32 cellular contexts compared by ENCODE assay signal in the genomic region with DNA sequence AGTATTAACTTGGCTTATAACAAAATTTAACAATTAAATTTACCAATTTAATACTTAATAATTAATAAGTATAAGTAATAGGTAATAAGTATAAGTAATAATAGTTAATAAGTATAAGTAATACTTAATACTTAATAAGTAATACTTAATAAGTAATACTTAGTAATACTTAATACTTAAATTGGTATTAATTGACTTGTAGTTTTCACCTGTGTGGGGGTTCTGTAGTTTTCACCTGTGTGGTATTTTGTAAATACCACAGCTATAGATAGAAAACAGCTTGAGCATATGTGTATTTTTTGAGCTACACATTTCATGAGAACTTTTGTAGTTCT. TPM values are rescaled to one million over a fixed set of nuclear protein-coding genes. Genes with fewer than 3 reads are reported as not detected.
DNase-seq lines count a peak whose midpoint lies in the region; ATAC-seq, FAIRE-seq and TF ChIP-seq lines count a peak whose summit lies in the region.
"Had no signal": no experiment of that assay in that cellular context is flagged by ENCODE, and none has a peak within 500 bp of the region (broad histone marks: within the 10 kb centered on the region; RNA-seq: fewer than 3 reads in every experiment).

No MANE protein-coding gene starts in this region.

- H2AFZ ChIP-seq in mammary epithelial cell (ENCODE audit: low read depth, low read length): no peak overlapping the region
- H2AFZ ChIP-seq: neural progenitor cell, parathyroid adenoma had no signal

- H3K4me2 ChIP-seq in mammary epithelial cell (ENCODE audit: insufficient read depth, low read depth, low read length): no peak overlapping the region
- H3K4me2 ChIP-seq: neural progenitor cell had no signal

- peaks cover 31% of the 10 kb centered on the region for H3K36me3 Mint-ChIP-seq in CD4-positive, CD25-positive, alpha-beta regulatory T cell
- H3K36me3 Mint-ChIP-seq in T-helper 17 cell (ENCODE audit: low read depth): peaks cover 5% of the 10 kb centered on the region
- peaks cover 30% of the 10 kb centered on the region for H3K36me3 Mint-ChIP-seq in activated CD8-positive, alpha-beta T cell treated with anti-CD3 and anti-CD28 coated beads for 36 hours (ENCODE audit: low read depth)

- no peak for TF ChIP-seq POLR2A in uterus (IDR thresholded peaks at IDR 0.05)

- H3K4me1 Mint-ChIP-seq in CD4-positive, CD25-positive, alpha-beta regulatory T cell: peaks cover 24 to 30% (median 28%) of the 10 kb centered on the region in 4 donors
- H3K4me1 Mint-ChIP-seq in T-helper 17 cell: peaks cover 20% of the 10 kb centered on the region
- H3K4me1 Mint-ChIP-seq in activated CD8-positive, alpha-beta T cell treated with anti-CD3 and anti-CD28 coated beads for 36 hours (ENCODE audit: low read depth): peaks cover 25% of the 10 kb centered on the region
- H3K4me1 Mint-ChIP-seq: neural progenitor cell had no signal

- H3K79me2 ChIP-seq in mammary epithelial cell (ENCODE audit: insufficient read depth, low read length): no peaks in the 10 kb centered on the region
- H3K79me2 ChIP-seq: parathyroid adenoma had no signal

- H3K27me3 ChIP-seq in CD4-positive, CD25-positive, alpha-beta regulatory T cell (ENCODE audit: control insufficient read depth, insufficient read depth, low read length): no peaks in the 10 kb centered on the region
- no peaks in the 10 kb centered on the region for H3K27me3 ChIP-seq in uterus
- no peaks in the 10 kb centered on the region for H3K27me3 ChIP-seq in mammary epithelial cell (ENCODE audit: insufficient read depth, low read length)
- H3K27me3 ChIP-seq: ascending aorta, cardiac muscle cell, neural progenitor cell, testis had no signal

- H3K4me3 Mint-ChIP-seq in CD4-positive, CD25-positive, alpha-beta regulatory T cell: no peak overlapping the region
- H3K4me3 Mint-ChIP-seq in T-helper 17 cell: peak overlapping the region; percentile 50
- H3K4me3 Mint-ChIP-seq in activated CD8-positive, alpha-beta T cell treated with anti-CD3 and anti-CD28 coated beads for 36 hours: no peak overlapping the region
- H3K4me3 Mint-ChIP-seq: activated CD8-positive, alpha-beta T cell treated with anti-CD3 and anti-CD28 coated beads, Interleukin-2, amount 10 ng/mL, durations not matched to agents 7 days and 5 days; activated T-helper 17 cell treated with anti-CD3 and anti-CD28 coated beads, Interleukin-2, amount 50 U/mL, for 72 hours; CD8-positive, alpha-beta T cell; effector memory CD8-positive, alpha-beta T cell; neural progenitor cell had no signal

- H3K9me3 ChIP-seq in CD4-positive, CD25-positive, alpha-beta regulatory T cell (ENCODE audit: control insufficient read depth in 2 of 2, low read length in 2 of 2): no peaks in the 10 kb centered on the region
- H3K9me3 ChIP-seq in T-helper 17 cell (ENCODE audit: control insufficient read depth, low read length, poor library complexity, severe bottlenecking) (no peaks in the 10 kb centered on the region), kidney (ENCODE audit: control insufficient read depth in 1 of 2, low read length in 2 of 2) (no peaks in the 10 kb centered on the region), uterus (no peaks in the 10 kb centered on the region), mammary epithelial cell (replicated peaks; ENCODE audit: insufficient read depth, low read length) (no peaks in the 10 kb centered on the region)
- H3K9me3 ChIP-seq: ascending aorta, testis had no signal

- POLR2A ChIA-PET in activated CD8-positive, alpha-beta T cell treated with anti-CD3 and anti-CD28 coated beads for 36 hours (lab: Charles Lee): interaction anchor here (0.6 to 1.4 kb wide), 2 partner anchors 23 to 55 kb away, joined by 3 to 4 read pairs; partner anchors contain the start of gene MAPRE2

- no TSS peak for BruUV-seq in mammary epithelial cell (replicated peaks; lab: Mats Ljungman, UMichigan)

- CTCF ChIA-PET in activated CD8-positive, alpha-beta T cell treated with anti-CD3 and anti-CD28 coated beads for 36 hours (lab: Charles Lee): interaction anchor here (1.2 to 1.6 kb wide), 3 partner anchors 54 to 71 kb away, joined by 3 read pairs; no protein-coding TSS in a partner anchor
- CTCF ChIA-PET in mammary epithelial cell (lab: Charles Lee; ENCODE audit: low non-redundant PET): no interaction called here

- in situ Hi-C loops in mammary epithelial cell (cut with MboI; ENCODE audit: low sequenced_read_pairs in 2 of 2): no loop called here

- peak; percentile 38 for FAIRE-seq in kidney (lab: Jason Lieb, UNC)
- FAIRE-seq: GM18507, H54 had no signal

- DNase-seq in CD4-positive, CD25-positive, alpha-beta regulatory T cell: no peak
- DNase-seq in T-helper 17 cell (no peak), kidney (no peak), uterus (no peak), mammary epithelial cell (no peak)
- no peak for DNase-seq in activated CD8-positive, alpha-beta T cell treated with anti-CD3 and anti-CD28 coated beads for 36 hours
- DNase-seq: activated CD4-positive, alpha-beta T cell treated with anti-CD3 and anti-CD28 coated beads for 1 hour; activated CD8-positive, alpha-beta T cell treated with anti-CD3 and anti-CD28 coated beads, Interleukin-2, amount 10 ng/mL, durations not matched to agents 7 days and 5 days; AML-193; CD8-positive, alpha-beta T cell; effector memory CD8-positive, alpha-beta T cell; Kasumi-1; mesendoderm; NCI-H1436 treated with DMSO at 0.1 percent for 48 hours; NCI-H2081 treated with DMSO at 0.1 percent for 48 hours; retina; Right ventricle myocardium superior; stimulated activated naive CD4-positive, alpha-beta T cell treated with Interleukin-2 at 50 U/mL for 16 hours; T-helper 2 cell; testis had no signal

- H3K27me3 Mint-ChIP-seq in CD4-positive, CD25-positive, alpha-beta regulatory T cell: no peaks in the 10 kb centered on the region
- no peaks in the 10 kb centered on the region for H3K27me3 Mint-ChIP-seq in T-helper 17 cell
- H3K27me3 Mint-ChIP-seq in activated CD8-positive, alpha-beta T cell treated with anti-CD3 and anti-CD28 coated beads for 36 hours: no peaks in the 10 kb centered on the region
- H3K27me3 Mint-ChIP-seq: activated T-helper 17 cell treated with anti-CD3 and anti-CD28 coated beads, Interleukin-2, amount 50 U/mL, for 72 hours; effector memory CD8-positive, alpha-beta T cell had no signal

- ATAC-seq in CD4-positive, CD25-positive, alpha-beta regulatory T cell (ENCODE audit: low read depth in 2 of 2): no peak
- ATAC-seq in GM18909 (IDR thresholded peaks at IDR 0.05; ENCODE audit: poor library complexity, unreplicated experiment): peak; percentile 23
- ATAC-seq in T-helper 17 cell: no peak
- ATAC-seq in activated CD8-positive, alpha-beta T cell treated with anti-CD3 and anti-CD28 coated beads for 36 hours: no peak
- no peak for ATAC-seq in GM18873 (IDR thresholded peaks at IDR 0.05; ENCODE audit: low FRiP score, unreplicated experiment)
- ATAC-seq: activated CD8-positive, alpha-beta T cell treated with anti-CD3 and anti-CD28 coated beads, Interleukin-2, amount 10 ng/mL, durations not matched to agents 7 days and 5 days; CD8-positive, alpha-beta T cell; effector memory CD8-positive, alpha-beta T cell; left lobe of liver had no signal

- dilution Hi-C loops in mammary epithelial cell (cut with HindIII; ENCODE audit: low sequenced_read_pairs): no loop called here

- no peaks in the 10 kb centered on the region for H3K4me1 ChIP-seq in CD4-positive, CD25-positive, alpha-beta regulatory T cell (ENCODE audit: control insufficient read depth, insufficient read depth, low read length, poor library complexity, severe bottlenecking)
- no peaks in the 10 kb centered on the region for H3K4me1 ChIP-seq in kidney (ENCODE audit: control insufficient read depth in 1 of 2, insufficient read depth in 1 of 2, low read depth in 1 of 2, low read length in 2 of 2)
- no peaks in the 10 kb centered on the region for H3K4me1 ChIP-seq in uterus
- peaks cover 3% of the 10 kb centered on the region for H3K4me1 ChIP-seq in mammary epithelial cell (ENCODE audit: insufficient read depth, low read length)
- H3K4me1 ChIP-seq: neural progenitor cell, parathyroid adenoma, testis had no signal

- H3K9ac ChIP-seq in kidney (ENCODE audit: low read length in 2 of 2) (no peak overlapping the region), mammary epithelial cell (ENCODE audit: insufficient read depth, low read length) (no peak overlapping the region)
- H3K9ac ChIP-seq: neural progenitor cell, parathyroid adenoma had no signal

- TF ChIP-seq CTCF in kidney (IDR thresholded peaks at IDR 0.05; ENCODE audit: borderline replicate concordance, extremely low read depth, insufficient read depth) (no peak), uterus (IDR thresholded peaks at IDR 0.05) (no peak), mammary epithelial cell (conservative IDR thresholded peaks at IDR 0.05 in 1 of 2, IDR thresholded peaks at IDR 0.05 in 1 of 2; ENCODE audit: extremely low read depth in 1 of 2, insufficient read depth in 1 of 2, low read depth in 1 of 2, low read length in 2 of 2) (no peak)
- no peak for TF ChIP-seq CTCF in activated CD8-positive, alpha-beta T cell treated with anti-CD3 and anti-CD28 coated beads for 36 hours (IDR thresholded peaks at IDR 0.05)

- H4K20me1 ChIP-seq in mammary epithelial cell (ENCODE audit: insufficient read depth, low read length): no peaks in the 10 kb centered on the region

- H3K9me3 Mint-ChIP-seq in CD4-positive, CD25-positive, alpha-beta regulatory T cell: peaks cover 0 to 3% (median 0%) of the 10 kb centered on the region in 7 donors
- no peaks in the 10 kb centered on the region for H3K9me3 Mint-ChIP-seq in activated CD8-positive, alpha-beta T cell treated with anti-CD3 and anti-CD28 coated beads for 36 hours
- H3K9me3 Mint-ChIP-seq: activated naive CD4-positive, alpha-beta T cell treated with anti-CD3 and anti-CD28 coated beads, Interleukin-2, amount 50 U/mL, for 72 hours; activated T-helper 17 cell treated with anti-CD3 and anti-CD28 coated beads, Interleukin-2, amount 50 U/mL, for 72 hours; CD8-positive, alpha-beta T cell; effector memory CD8-positive, alpha-beta T cell; neural progenitor cell had no signal

- peaks cover 22% of the 10 kb centered on the region for H3K36me3 ChIP-seq in CD4-positive, CD25-positive, alpha-beta regulatory T cell (ENCODE audit: control insufficient read depth, insufficient read depth, low read length)
- H3K36me3 ChIP-seq in kidney (ENCODE audit: control insufficient read depth in 1 of 2, insufficient read depth in 2 of 2, low read length in 2 of 2) (peaks cover 0 to 2% of the 10 kb centered on the region in 2 donors), uterus (no peaks in the 10 kb centered on the region), mammary epithelial cell (ENCODE audit: insufficient read depth, low read length) (no peaks in the 10 kb centered on the region)
- H3K36me3 ChIP-seq: cardiac muscle cell, neural progenitor cell had no signal

- no peak overlapping the region for H3K4me3 ChIP-seq in CD4-positive, CD25-positive, alpha-beta regulatory T cell (ENCODE audit: low read depth, low read length)
- no peak overlapping the region for H3K4me3 ChIP-seq in kidney (ENCODE audit: low read length in 2 of 2)
- no peak overlapping the region for H3K4me3 ChIP-seq in uterus
- no peak overlapping the region for H3K4me3 ChIP-seq in mammary epithelial cell (replicated peaks in 1 of 3; ENCODE audit: insufficient read depth in 1 of 3, low read depth in 2 of 3, low read length in 3 of 3)
- H3K4me3 ChIP-seq: ascending aorta, cardiac muscle cell, neural progenitor cell, skin epidermis, testis had no signal

- intact Hi-C loops in kidney (cut with DNase I) (no loop called here), uterus (cut with DNase I; ENCODE audit: low total_unique reads) (no loop called here), mammary epithelial cell (cut with micrococcal nuclease) (no loop called here)
- intact Hi-C loops in activated CD8-positive, alpha-beta T cell treated with anti-CD3 and anti-CD28 coated beads for 36 hours (cut with micrococcal nuclease): no loop called here

- H3K27ac Mint-ChIP-seq in CD4-positive, CD25-positive, alpha-beta regulatory T cell: peak overlapping the region in 2 of 3 donors; percentile 50 to 68
- no peak overlapping the region for H3K27ac Mint-ChIP-seq in T-helper 17 cell
- H3K27ac Mint-ChIP-seq in activated CD8-positive, alpha-beta T cell treated with anti-CD3 and anti-CD28 coated beads for 36 hours: no peak overlapping the region
- H3K27ac Mint-ChIP-seq: activated CD8-positive, alpha-beta T cell treated with anti-CD3 and anti-CD28 coated beads, Interleukin-2, amount 10 ng/mL, durations not matched to agents 7 days and 5 days; activated T-helper 17 cell treated with anti-CD3 and anti-CD28 coated beads, Interleukin-2, amount 50 U/mL, for 72 hours; neural progenitor cell had no signal

- H3K27ac ChIP-seq in CD4-positive, CD25-positive, alpha-beta regulatory T cell (ENCODE audit: insufficient read depth, low read length, poor library complexity, severe bottlenecking): no peak overlapping the region
- H3K27ac ChIP-seq in kidney (ENCODE audit: low read depth in 2 of 2, low read length in 2 of 2) (no peak overlapping the region), uterus (no peak overlapping the region), mammary epithelial cell (ENCODE audit: insufficient read depth, low read depth, low read length) (no peak overlapping the region)
- H3K27ac ChIP-seq: cardiac muscle cell, neural progenitor cell, parathyroid adenoma, skin epidermis, testis had no signal

RNA-seq across cellular contexts. Expression of gene MAPRE2, which starts 55.4 kb away (rescaled TPM):
- total RNA-seq in CD4-positive, CD25-positive, alpha-beta regulatory T cell: 82.5 TPM
- 10 to 100 TPM; 62.2 to 74.3 (median 66.6) TPM for polyA plus RNA-seq in CD4-positive, CD25-positive, alpha-beta regulatory T cell
- 100 to 1,000 TPM in 1 of 2 donors, 10 to 100 TPM in 1; 91.4 to 111 TPM for total RNA-seq in T-helper 17 cell
- total RNA-seq in kidney: 30.2 TPM
- 15.2 TPM for polyA plus RNA-seq in kidney (ENCODE audit: insufficient read depth, low read depth, low replicate concordance)
- 10 to 100 TPM; 70.7 to 72.7 TPM for total RNA-seq in activated CD8-positive, alpha-beta T cell treated with anti-CD3 and anti-CD28 coated beads for 36 hours
- 10 to 100 TPM in 3 of 4 donors, 1 to 10 TPM in 1; 7.4 to 29.8 (median 21.7) TPM for total RNA-seq in uterus
- total RNA-seq in mammary epithelial cell: 1 to 10 TPM; 5.0 to 7.3 TPM
- 14.0 TPM for polyA plus RNA-seq in mammary epithelial cell
- polyA minus RNA-seq in mammary epithelial cell: 51.5 TPM

Comparison
In these comparisons a context has a peak if more than half of its experiments do, and no peak if none do; other contexts are left out.
1. H3K27ac Mint-ChIP-seq: peak in CD4-positive, CD25-positive, alpha-beta regulatory T cell (2 of 3); none in T-helper 17 cell (single experiment) and activated CD8-positive, alpha-beta T cell treated with anti-CD3 and anti-CD28 coated beads for 36 hours (single experiment).